In genomic region chr1:88462481-88463261, GRCh38 we compare ENCODE assay signal across 8 cellular contexts.
DNase-seq lines count a peak whose midpoint lies in the region; ATAC-seq lines count a peak whose summit lies in the region.

No MANE protein-coding gene starts in this region.

- ATAC-seq in GM21423 (IDR thresholded peaks at IDR 0.05; ENCODE audit: unreplicated experiment): no peak

- in situ Hi-C loops in ACHN (cut with HindIII; ENCODE audit: low pct_ligation_motif_present, low pct_unique_long_range_greater_than_20kb, low sequenced_read_pairs): no loop called here

- DNase-seq in ACHN (peak; percentile 1), LHCN-M2 (ENCODE audit: low read depth) (peak; percentile 5), cerebellum (ENCODE audit: low spot score) (peak; percentile 8), kidney tubule cell (ENCODE audit: low spot score) (peak; percentile 22), stromal cell of bone marrow (ENCODE audit: low read depth) (peak; percentile 7), NAMALWA (ENCODE audit: low spot score) (no peak), cortex of kidney (lab: John Stamatoyannopoulos, UW) (no peak)

Comparison
In these comparisons a context has a peak if more than half of its experiments do, and no peak if none do; other contexts are left out.
1. DNase-seq: peak in ACHN (single experiment), LHCN-M2 (single experiment), cerebellum (single experiment), kidney tubule cell (single experiment) and stromal cell of bone marrow (single experiment); none in NAMALWA (single experiment) and cortex of kidney (single experiment).